In genomic region chrX:147853701-147854100, GRCh38 we compare ENCODE assay signal across 16 cellular contexts. TPM values are rescaled to one million over a fixed set of nuclear protein-coding genes. Genes with fewer than 3 reads are reported as not detected.
A peak's percentile ranks its signal among the peaks of the same experiment; 100 is the strongest.
DNase-seq lines count a peak whose midpoint lies in the region; ATAC-seq and TF ChIP-seq lines count a peak whose summit lies in the region.
"Had no signal": no experiment of that assay in that cellular context is flagged by ENCODE, and none has a peak within 500 bp of the region (broad histone marks: within the 10 kb centered on the region; RNA-seq: fewer than 3 reads in every experiment).

No MANE protein-coding gene starts in this region.

- H3K4me3 Mint-ChIP-seq in GM23338 (no peak overlapping the region), endodermal cell (no peak overlapping the region)
- H3K4me3 Mint-ChIP-seq: CD14-positive monocyte; CD8-positive, alpha-beta T cell; IgD-negative memory B cell had no signal

- peak; percentile 29 for DNase-seq in GM23338 (ENCODE audit: low spot score)
- peak; percentile 3 for DNase-seq in NB4 (ENCODE audit: low read depth)
- DNase-seq in endodermal cell: peak; percentile 64
- no peak for DNase-seq in NCI-H345 treated with DMSO at 0.1 percent for 48 hours (lab: John Stamatoyannopoulos, UW; ENCODE audit: unreplicated experiment)
- no peak for DNase-seq in foreskin fibroblast
- DNase-seq: CD8-positive, alpha-beta T cell; COR-L47; DMS79; EL; GDM1; H7; KG1 had no signal

- H3K4me1 ChIP-seq in GM23338 (ENCODE audit: insufficient read depth): no peaks in the 10 kb centered on the region
- no peaks in the 10 kb centered on the region for H3K4me1 ChIP-seq in endodermal cell (ENCODE audit: control insufficient read depth, insufficient read depth, low read length)
- H3K4me1 ChIP-seq: A549 had no signal

- H3K27me3 Mint-ChIP-seq in GM23338 (ENCODE audit: insufficient read depth, low read depth, poor library complexity) (peaks cover 1% of the 10 kb centered on the region), endodermal cell (ENCODE audit: insufficient read depth) (no peaks in the 10 kb centered on the region)
- H3K27me3 Mint-ChIP-seq: IgD-negative memory B cell had no signal

- WGBS in endodermal cell (ENCODE audit: insufficient coverage in 1 of 2, insufficient read length in 1 of 2), 2 experiments: 69 to 100% methylated on average over 1 to 2 of the region's 2 CpGs

- no peak overlapping the region for H2AFZ ChIP-seq in GM23338

- H3K79me2 ChIP-seq in GM23338 (replicated peaks; ENCODE audit: insufficient read depth): no peaks in the 10 kb centered on the region

- no peaks in the 10 kb centered on the region for H3F3A ChIP-seq in GM23338 (replicated peaks; ENCODE audit: low read depth)

- no peak overlapping the region for H3K4me2 ChIP-seq in GM23338
- H3K4me2 ChIP-seq: A549 had no signal

- no peak for TF ChIP-seq POLR2A in NB4 (IDR thresholded peaks at IDR 0.05; ENCODE audit: extremely low read depth, insufficient read length)

- H3K4me3 ChIP-seq in GM23338: no peak overlapping the region
- H3K4me3 ChIP-seq in NB4 (ENCODE audit: low read depth, low read length): no peak overlapping the region
- no peak overlapping the region for H3K4me3 ChIP-seq in endodermal cell (ENCODE audit: low read length)
- H3K4me3 ChIP-seq in foreskin fibroblast (ENCODE audit: low read depth in 1 of 2, low read length in 2 of 2): no peak overlapping the region
- H3K4me3 ChIP-seq: A549 had no signal

- H3K9ac ChIP-seq in endodermal cell (ENCODE audit: extremely low read depth, low read length, poor library complexity, severe bottlenecking): no peak overlapping the region

- no peaks in the 10 kb centered on the region for H3K9me2 ChIP-seq in GM23338 (ENCODE audit: insufficient read depth)

- TF ChIP-seq CTCF in GM23338 (conservative IDR thresholded peaks at IDR 0.05; ENCODE audit: low read depth in 2 of 2): peak; percentile 7 to 23; a peak in 2 of 4 replicates
- TF ChIP-seq CTCF in NB4 (IDR thresholded peaks at IDR 0.05; ENCODE audit: low read depth, low read length): no peak
- TF ChIP-seq CTCF in endodermal cell (conservative IDR thresholded peaks at IDR 0.05): peak; percentile 55
- no peak for TF ChIP-seq CTCF in foreskin fibroblast (IDR thresholded peaks at IDR 0.05; ENCODE audit: low read depth, low read length)

- H3K9me3 Mint-ChIP-seq in GM23338: no peaks in the 10 kb centered on the region; the same call in 2 of the 3 replicates
- peaks cover 54% of the 10 kb centered on the region for H3K9me3 Mint-ChIP-seq in endodermal cell
- H3K9me3 Mint-ChIP-seq: CD8-positive, alpha-beta T cell had no signal

- no peaks in the 10 kb centered on the region for H4K20me1 ChIP-seq in GM23338 (replicated peaks; ENCODE audit: insufficient read depth)

- H3K27ac Mint-ChIP-seq in GM23338 (no peak overlapping the region), endodermal cell (no peak overlapping the region)
- H3K27ac Mint-ChIP-seq: CD14-positive monocyte; CD8-positive, alpha-beta T cell; IgD-negative memory B cell had no signal

- H3K9me3 ChIP-seq in endodermal cell (ENCODE audit: control insufficient read depth, low read length): no peaks in the 10 kb centered on the region
- H3K9me3 ChIP-seq: A549 had no signal

- no peaks in the 10 kb centered on the region for H3K36me3 ChIP-seq in GM23338 (ENCODE audit: insufficient read depth)
- H3K36me3 ChIP-seq in endodermal cell (ENCODE audit: control insufficient read depth, insufficient read depth, low read length): no peaks in the 10 kb centered on the region

- no peaks in the 10 kb centered on the region for H3K36me3 Mint-ChIP-seq in GM23338 (ENCODE audit: low read depth)
- no peaks in the 10 kb centered on the region for H3K36me3 Mint-ChIP-seq in endodermal cell (ENCODE audit: low read depth)
- H3K36me3 Mint-ChIP-seq: CD14-positive monocyte; CD8-positive, alpha-beta T cell; IgD-negative memory B cell had no signal

- peaks cover 2% of the 10 kb centered on the region; the same call in 1 of the 3 replicates for H3K4me1 Mint-ChIP-seq in GM23338
- H3K4me1 Mint-ChIP-seq in endodermal cell: no peaks in the 10 kb centered on the region
- H3K4me1 Mint-ChIP-seq: CD14-positive monocyte, IgD-negative memory B cell had no signal

- H3K27ac ChIP-seq in GM23338 (ENCODE audit: low read depth) (no peak overlapping the region), endodermal cell (ENCODE audit: low read depth, low read length) (no peak overlapping the region)
- H3K27ac ChIP-seq: A549 had no signal

- H3K27me3 ChIP-seq in GM23338 (ENCODE audit: insufficient read depth) (no peaks in the 10 kb centered on the region), endodermal cell (ENCODE audit: control insufficient read depth, insufficient read depth, low read length, poor library complexity, severe bottlenecking) (no peaks in the 10 kb centered on the region)

- ATAC-seq in GM23338 (peak; percentile 73), HG02798 (IDR thresholded peaks at IDR 0.05; ENCODE audit: poor library complexity, unreplicated experiment) (no peak)
- ATAC-seq: A549; CD8-positive, alpha-beta T cell had no signal

TF ChIP-seq in GM23338, 12 proteins besides CTCF, POLR2A, EP300 and RAD21:
- TF ChIP-seq ETS1 (IDR thresholded peaks at IDR 0.05): no peak
- TF ChIP-seq REST (IDR thresholded peaks at IDR 0.05; ENCODE audit: unreplicated experiment): no peak
- TF ChIP-seq CREB1 (CRISPR knock-in tag; IDR thresholded peaks at IDR 0.05; ENCODE audit: low read depth): no peak
- no peak for TF ChIP-seq ZNF331 (CRISPR knock-in tag; IDR thresholded peaks at IDR 0.05; ENCODE audit: low read depth)

RNA-seq across cellular contexts. Expression of gene FMR1, which starts 58.0 kb away (rescaled TPM):
- total RNA-seq in GM23338 (2014; rRNA removed; shearing (Covaris generic)): 36.5 and 44.3 TPM in 2 replicates
- polyA plus RNA-seq in GM23338 (2016; fragmentation: Nextera tagmentation; extraction: Ambion mirVana): 13.0 and 17.1 TPM in 2 replicates
- 10 to 100 TPM; 55.4 to 59.1 TPM for total RNA-seq in endodermal cell
- 49.0 TPM for polyA plus RNA-seq in endodermal cell (2013, experiment 1 of 2)
- 43.7 TPM for polyA plus RNA-seq in endodermal cell (2013, experiment 2 of 2)

Comparison
In these comparisons a context has a peak if more than half of its experiments do, and no peak if none do; other contexts are left out.
1. DNase-seq: peak in GM23338 (single experiment), NB4 (single experiment) and endodermal cell (single experiment); none in NCI-H345 treated with DMSO at 0.1 percent for 48 hours (single experiment) and foreskin fibroblast (0 of 2).
2. CTCF ChIP-seq: peak in GM23338 (2 of 2) and endodermal cell (single experiment); none in NB4 (single experiment) and foreskin fibroblast (single experiment).